ENCODE assay signal across 13 cellular contexts in the genomic region with DNA sequence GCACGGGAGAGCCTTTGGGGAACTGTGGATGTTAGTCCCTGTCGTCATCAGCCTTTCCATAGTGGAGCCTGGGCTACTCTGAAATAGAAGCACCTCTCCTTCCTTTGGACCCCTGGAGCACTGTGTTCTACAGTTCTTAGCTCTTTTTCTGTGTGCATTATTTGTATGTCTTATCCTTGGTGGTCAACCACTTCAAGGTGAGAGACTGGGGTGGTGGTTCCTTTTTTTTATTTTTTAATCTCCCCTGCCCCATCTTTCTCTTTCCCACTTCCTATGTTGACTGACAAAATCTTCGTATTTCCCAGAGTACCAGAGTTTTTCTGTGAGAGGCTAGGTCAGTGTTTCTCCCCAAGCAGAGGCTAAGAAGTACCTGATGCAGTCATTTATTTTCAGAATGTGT.
"Had no signal": no experiment of that assay in that cellular context is flagged by ENCODE, and none has a peak within 500 bp of the region (broad histone marks: within the 10 kb centered on the region; RNA-seq: fewer than 3 reads in every experiment).

No MANE protein-coding gene starts in this region.

- ATAC-seq: activated CD4-positive, CD25-positive, alpha-beta regulatory T cell treated with anti-CD3 and anti-CD28 coated beads, Interleukin-2, amount 50 U/mL, for 24 hours; body of pancreas; right cardiac atrium had no signal

- H3K4me3 ChIP-seq: body of pancreas, hepatocyte, tibial nerve had no signal

- H3K4me3 Mint-ChIP-seq: central memory CD8-positive, alpha-beta T cell had no signal

- H3K27ac ChIP-seq: body of pancreas, hepatocyte, neutrophil had no signal

- H3K36me3 ChIP-seq: neutrophil, tibial nerve had no signal

- H3K27me3 ChIP-seq: body of pancreas, hepatocyte, neutrophil, tibial nerve had no signal

- DNase-seq: activated CD8-positive, alpha-beta memory T cell treated with anti-CD3 and anti-CD28 coated beads for 24 hours; activated effector memory CD4-positive, alpha-beta T cell treated with anti-CD3 and anti-CD28 coated beads, Interleukin-2, amount 50 U/mL, for 16 hours; amniotic stem cell; body of pancreas; cortex of kidney; effector memory CD4-positive, alpha-beta T cell; right cardiac atrium; small intestine had no signal

- H3K27me3 Mint-ChIP-seq: central memory CD8-positive, alpha-beta T cell had no signal

- H3K9me3 ChIP-seq: body of pancreas, neutrophil, tibial nerve had no signal

- H3K9me3 Mint-ChIP-seq: central memory CD8-positive, alpha-beta T cell had no signal
